Comparison of ENCODE assay signal across 1 cellular context in genomic region chr17:50154604-50155003, GRCh38.
TF ChIP-seq lines count a peak whose summit lies in the region.

No MANE protein-coding gene starts in this region.

TF ChIP-seq in K562, 482 proteins besides CTCF, POLR2A, EP300 and RAD21:
- peak in 1 of 2 experiments; percentile 26; a peak in 1 of 4 replicates for TF ChIP-seq MNT (conservative IDR thresholded peaks at IDR 0.05)
- no peak for TF ChIP-seq ATF1 (CRISPR knock-in tag; IDR thresholded peaks at IDR 0.05)
- no peak for TF ChIP-seq ATF1 (tag; IDR thresholded peaks at IDR 0.05)
- peak; percentile 18; the same call in 1 of the 2 replicates for TF ChIP-seq EGR1 (conservative IDR thresholded peaks at IDR 0.05)
- TF ChIP-seq KDM5B (IDR thresholded peaks at IDR 0.05; ENCODE audit: insufficient replicate concordance, low read depth, low read length) = no peak
- 0 out of 4 replicates have a peak, but pooled peaks of 1 of the 2 experiments have one; percentile 8 for TF ChIP-seq SIN3A (IDR thresholded peaks at IDR 0.05; ENCODE audit: borderline replicate concordance in 2 of 2, control insufficient read depth in 1 of 2, low read depth in 2 of 2, low read length in 2 of 2)
- TF ChIP-seq MGA (IDR thresholded peaks at IDR 0.05) = peak; percentile 16; the same call in 1 of the 2 replicates
- TF ChIP-seq ERF (CRISPR knock-in tag; IDR thresholded peaks at IDR 0.05) = no peak
